In the genomic region with DNA sequence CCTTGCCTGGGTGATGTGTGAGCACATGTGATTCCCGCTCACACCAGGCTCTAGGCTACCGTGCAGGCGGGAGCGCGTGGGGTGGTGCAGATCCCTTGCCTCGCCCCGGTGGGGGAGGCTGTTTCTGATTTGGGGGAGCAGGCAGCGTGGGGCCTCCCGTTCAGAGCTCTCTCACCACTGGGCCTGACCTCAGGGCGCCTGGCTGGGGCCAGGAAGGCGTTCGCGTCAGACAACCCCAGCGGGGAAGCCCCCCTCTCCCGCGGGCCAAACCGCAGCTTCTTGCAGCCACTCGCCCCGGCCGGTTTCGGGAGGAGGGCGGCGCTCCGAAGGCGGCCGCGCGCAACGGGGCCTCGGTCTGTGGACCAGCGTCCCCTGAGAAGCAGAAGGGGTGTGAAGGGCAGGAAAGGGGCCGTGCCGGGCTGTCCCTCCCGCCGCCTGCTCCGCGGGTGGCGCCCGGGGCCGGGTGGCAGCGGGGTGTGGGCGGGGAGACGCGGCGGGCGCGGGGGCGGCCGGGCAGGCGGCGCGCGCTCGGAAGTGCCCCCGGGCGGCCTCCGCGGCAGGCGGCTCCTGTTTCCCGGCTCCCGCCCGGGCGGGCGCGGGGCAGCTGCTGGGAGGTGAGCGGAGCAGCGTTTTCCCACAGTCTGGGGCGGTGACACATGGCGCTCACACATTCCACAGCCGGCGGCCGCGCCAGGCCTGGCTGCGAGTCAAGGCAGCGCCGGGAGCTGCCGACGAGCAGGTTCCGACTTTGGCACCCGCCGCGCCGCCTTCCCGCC, we compare ENCODE assay signal across 1 cellular context.
TF ChIP-seq lines count a peak whose summit lies in the region.

No MANE protein-coding gene starts in this region.

TF ChIP-seq in HepG2, 621 proteins besides CTCF, POLR2A, EP300 and RAD21 (continued from another document and continues in another):
- peak; percentile 94 for TF ChIP-seq HMGXB3 (CRISPR knock-in tag; IDR thresholded peaks at IDR 0.05; ENCODE audit: borderline replicate concordance)
- 0 out of 2 replicates have a peak, but pooled peaks have one; percentile 24 for TF ChIP-seq ZMYM4 (CRISPR knock-in tag; IDR thresholded peaks at IDR 0.05)
- TF ChIP-seq ZNF629 (CRISPR knock-in tag; conservative IDR thresholded peaks at IDR 0.05): peak; percentile 54
- TF ChIP-seq ZC3H4 (CRISPR knock-in tag; IDR thresholded peaks at IDR 0.05; ENCODE audit: borderline replicate concordance): 0 out of 2 replicates have a peak, but pooled peaks have one; percentile 79
- peak; percentile 93 for TF ChIP-seq ERF (CRISPR knock-in tag; IDR thresholded peaks at IDR 0.05)
- peak; percentile 82; the same call in 1 of the 2 replicates for TF ChIP-seq ZNF180 (CRISPR knock-in tag; IDR thresholded peaks at IDR 0.05; ENCODE audit: borderline replicate concordance, low read depth)
- TF ChIP-seq, protein P1, sequence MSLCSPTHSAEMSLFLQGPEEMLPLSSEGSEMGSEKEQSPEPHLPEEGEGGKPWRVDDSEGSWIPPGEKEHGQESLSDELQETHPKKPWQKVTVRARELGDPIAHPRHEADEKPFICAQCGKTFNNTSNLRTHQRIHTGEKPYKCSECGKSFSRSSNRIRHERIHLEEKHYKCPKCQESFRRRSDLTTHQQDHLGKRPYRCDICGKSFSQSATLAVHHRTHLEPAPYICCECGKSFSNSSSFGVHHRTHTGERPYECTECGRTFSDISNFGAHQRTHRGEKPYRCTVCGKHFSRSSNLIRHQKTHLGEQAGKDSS (CRISPR knock-in tag; IDR thresholded peaks at IDR 0.05; ENCODE audit: borderline replicate concordance, low read depth): peak; percentile 82; the same call in 1 of the 2 replicates
- peak; percentile 99 for TF ChIP-seq NFKB2 (CRISPR knock-in tag; IDR thresholded peaks at IDR 0.05; ENCODE audit: borderline replicate concordance)
- peak; percentile 76 for TF ChIP-seq RXRB (CRISPR knock-in tag; IDR thresholded peaks at IDR 0.05; ENCODE audit: borderline replicate concordance)
- TF ChIP-seq NRL (CRISPR knock-in tag; IDR thresholded peaks at IDR 0.05; ENCODE audit: borderline replicate concordance): peak; percentile 96
- TF ChIP-seq, protein P2, sequence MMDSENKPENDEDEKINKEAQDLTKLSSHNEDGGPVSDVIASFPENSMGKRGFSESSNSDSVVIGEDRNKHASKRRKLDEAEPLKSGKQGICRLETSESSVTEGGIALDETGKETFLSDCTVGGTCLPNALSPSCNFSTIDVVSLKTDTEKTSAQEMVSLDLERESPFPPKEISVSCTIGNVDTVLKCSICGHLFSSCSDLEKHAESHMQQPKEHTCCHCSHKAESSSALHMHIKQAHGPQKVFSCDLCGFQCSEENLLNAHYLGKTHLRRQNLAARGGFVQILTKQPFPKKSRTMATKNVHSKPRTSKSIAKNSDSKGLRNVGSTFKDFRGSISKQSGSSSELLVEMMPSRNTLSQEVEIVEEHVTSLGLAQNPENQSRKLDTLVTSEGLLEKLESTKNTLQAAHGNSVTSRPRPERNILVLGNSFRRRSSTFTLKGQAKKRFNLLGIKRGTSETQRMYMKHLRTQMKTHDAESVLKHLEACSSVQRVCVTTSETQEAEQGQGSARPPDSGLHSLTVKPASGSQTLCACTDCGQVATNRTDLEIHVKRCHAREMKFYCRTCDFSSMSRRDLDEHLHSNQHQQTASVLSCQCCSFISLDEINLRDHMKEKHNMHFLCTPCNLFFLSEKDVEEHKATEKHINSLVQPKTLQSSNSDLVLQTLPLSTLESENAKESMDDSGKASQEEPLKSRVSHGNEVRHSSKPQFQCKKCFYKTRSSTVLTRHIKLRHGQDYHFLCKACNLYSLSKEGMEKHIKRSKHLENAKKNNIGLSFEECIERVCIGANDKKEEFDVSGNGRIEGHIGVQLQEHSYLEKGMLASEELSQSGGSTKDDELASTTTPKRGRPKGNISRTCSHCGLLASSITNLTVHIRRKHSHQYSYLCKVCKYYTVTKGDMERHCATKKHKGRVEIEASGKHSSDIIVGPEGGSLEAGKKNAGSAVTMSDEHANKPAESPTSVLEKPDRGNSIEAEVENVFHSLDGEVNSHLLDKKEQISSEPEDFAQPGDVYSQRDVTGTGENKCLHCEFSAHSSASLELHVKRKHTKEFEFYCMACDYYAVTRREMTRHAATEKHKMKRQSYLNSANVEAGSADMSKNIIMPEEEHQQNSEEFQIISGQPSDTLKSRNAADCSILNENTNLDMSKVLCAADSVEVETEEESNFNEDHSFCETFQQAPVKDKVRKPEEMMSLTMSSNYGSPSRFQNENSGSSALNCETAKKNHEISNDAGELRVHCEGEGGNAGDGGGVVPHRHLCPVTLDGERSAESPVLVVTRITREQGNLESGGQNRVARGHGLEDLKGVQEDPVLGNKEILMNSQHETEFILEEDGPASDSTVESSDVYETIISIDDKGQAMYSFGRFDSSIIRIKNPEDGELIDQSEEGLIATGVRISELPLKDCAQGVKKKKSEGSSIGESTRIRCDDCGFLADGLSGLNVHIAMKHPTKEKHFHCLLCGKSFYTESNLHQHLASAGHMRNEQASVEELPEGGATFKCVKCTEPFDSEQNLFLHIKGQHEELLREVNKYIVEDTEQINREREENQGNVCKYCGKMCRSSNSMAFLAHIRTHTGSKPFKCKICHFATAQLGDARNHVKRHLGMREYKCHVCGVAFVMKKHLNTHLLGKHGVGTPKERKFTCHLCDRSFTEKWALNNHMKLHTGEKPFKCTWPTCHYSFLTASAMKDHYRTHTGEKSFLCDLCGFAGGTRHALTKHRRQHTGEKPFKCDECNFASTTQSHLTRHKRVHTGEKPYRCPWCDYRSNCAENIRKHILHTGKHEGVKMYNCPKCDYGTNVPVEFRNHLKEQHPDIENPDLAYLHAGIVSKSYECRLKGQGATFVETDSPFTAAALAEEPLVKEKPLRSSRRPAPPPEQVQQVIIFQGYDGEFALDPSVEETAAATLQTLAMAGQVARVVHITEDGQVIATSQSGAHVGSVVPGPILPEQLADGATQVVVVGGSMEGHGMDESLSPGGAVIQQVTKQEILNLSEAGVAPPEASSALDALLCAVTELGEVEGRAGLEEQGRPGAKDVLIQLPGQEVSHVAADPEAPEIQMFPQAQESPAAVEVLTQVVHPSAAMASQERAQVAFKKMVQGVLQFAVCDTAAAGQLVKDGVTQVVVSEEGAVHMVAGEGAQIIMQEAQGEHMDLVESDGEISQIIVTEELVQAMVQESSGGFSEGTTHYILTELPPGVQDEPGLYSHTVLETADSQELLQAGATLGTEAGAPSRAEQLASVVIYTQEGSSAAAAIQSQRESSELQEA (CRISPR knock-in tag; IDR thresholded peaks at IDR 0.05; ENCODE audit: not compliant biosample characterization): peak; percentile 91
- peak; percentile 97 for TF ChIP-seq ZSCAN9 (CRISPR knock-in tag; IDR thresholded peaks at IDR 0.05; ENCODE audit: borderline replicate concordance)
- TF ChIP-seq KDM2A (CRISPR knock-in tag; IDR thresholded peaks at IDR 0.05; ENCODE audit: borderline replicate concordance, low read depth): peak; percentile 82; the same call in 1 of the 2 replicates
- TF ChIP-seq ZKSCAN5 (CRISPR knock-in tag; IDR thresholded peaks at IDR 0.05): 0 out of 2 replicates have a peak, but pooled peaks have one; percentile 5
- 0 out of 2 replicates have a peak, but pooled peaks have one; percentile 22 for TF ChIP-seq MIER2 (CRISPR knock-in tag; IDR thresholded peaks at IDR 0.05)
- no peak for TF ChIP-seq HNRNPLL (IDR thresholded peaks at IDR 0.05; ENCODE audit: low read depth, low read length, poor library complexity, severe bottlenecking)
- peak; percentile 94; the same call in 1 of the 2 replicates for TF ChIP-seq ZIK1 (CRISPR knock-in tag; IDR thresholded peaks at IDR 0.05; ENCODE audit: borderline replicate concordance, low read depth)
- TF ChIP-seq MXD1 (CRISPR knock-in tag; IDR thresholded peaks at IDR 0.05): peak; percentile 98
- peak; percentile 96; the same call in 1 of the 2 replicates for TF ChIP-seq ZNF354B (CRISPR knock-in tag; IDR thresholded peaks at IDR 0.05)
- peak; percentile 66 for TF ChIP-seq ELF3 (CRISPR knock-in tag; IDR thresholded peaks at IDR 0.05)
- TF ChIP-seq ZNF556 (CRISPR knock-in tag; IDR thresholded peaks at IDR 0.05; ENCODE audit: borderline replicate concordance): no peak; the same call in 1 of the 2 replicates
- no peak; the same call in 1 of the 2 replicates for TF ChIP-seq ELF4 (CRISPR knock-in tag; IDR thresholded peaks at IDR 0.05; ENCODE audit: borderline replicate concordance)
- no peak for TF ChIP-seq NONO (IDR thresholded peaks at IDR 0.05)
- TF ChIP-seq NONO (CRISPR knock-in tag; conservative IDR thresholded peaks at IDR 0.05): peak; percentile 70
- TF ChIP-seq ZNF10 (CRISPR knock-in tag; IDR thresholded peaks at IDR 0.05; ENCODE audit: borderline replicate concordance, low read depth): 0 out of 2 replicates have a peak, but pooled peaks have one; percentile 23
- TF ChIP-seq PCBP1 (IDR thresholded peaks at IDR 0.05; ENCODE audit: borderline replicate concordance, low read depth, low read length): no peak
- TF ChIP-seq, protein P3, sequence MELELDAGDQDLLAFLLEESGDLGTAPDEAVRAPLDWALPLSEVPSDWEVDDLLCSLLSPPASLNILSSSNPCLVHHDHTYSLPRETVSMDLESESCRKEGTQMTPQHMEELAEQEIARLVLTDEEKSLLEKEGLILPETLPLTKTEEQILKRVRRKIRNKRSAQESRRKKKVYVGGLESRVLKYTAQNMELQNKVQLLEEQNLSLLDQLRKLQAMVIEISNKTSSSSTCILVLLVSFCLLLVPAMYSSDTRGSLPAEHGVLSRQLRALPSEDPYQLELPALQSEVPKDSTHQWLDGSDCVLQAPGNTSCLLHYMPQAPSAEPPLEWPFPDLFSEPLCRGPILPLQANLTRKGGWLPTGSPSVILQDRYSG (CRISPR knock-in tag; IDR thresholded peaks at IDR 0.05): peak; percentile 95
- no peak for TF ChIP-seq NFYB (CRISPR knock-in tag; IDR thresholded peaks at IDR 0.05)
- peak; percentile 97 for TF ChIP-seq ZMAT3 (CRISPR knock-in tag; conservative IDR thresholded peaks at IDR 0.05)
- TF ChIP-seq, protein P4, sequence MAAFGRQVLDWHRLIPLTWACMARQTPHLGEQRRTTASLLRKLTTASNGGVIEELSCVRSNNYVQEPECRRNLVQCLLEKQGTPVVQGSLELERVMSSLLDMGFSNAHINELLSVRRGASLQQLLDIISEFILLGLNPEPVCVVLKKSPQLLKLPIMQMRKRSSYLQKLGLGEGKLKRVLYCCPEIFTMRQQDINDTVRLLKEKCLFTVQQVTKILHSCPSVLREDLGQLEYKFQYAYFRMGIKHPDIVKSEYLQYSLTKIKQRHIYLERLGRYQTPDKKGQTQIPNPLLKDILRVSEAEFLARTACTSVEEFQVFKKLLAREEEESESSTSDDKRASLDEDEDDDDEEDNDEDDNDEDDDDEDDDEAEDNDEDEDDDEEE (CRISPR knock-in tag; IDR thresholded peaks at IDR 0.05): peak; percentile 96
- 0 out of 2 replicates have a peak, but pooled peaks have one; percentile 49 for TF ChIP-seq ZNF549 (CRISPR knock-in tag; IDR thresholded peaks at IDR 0.05)
- no peak for TF ChIP-seq TCF12 (IDR thresholded peaks at IDR 0.05)
- TF ChIP-seq TCF12 (CRISPR knock-in tag; IDR thresholded peaks at IDR 0.05): no peak
- TF ChIP-seq ZNF143 (CRISPR knock-in tag; IDR thresholded peaks at IDR 0.05): peak; percentile 66
- TF ChIP-seq JARID2 (CRISPR knock-in tag; IDR thresholded peaks at IDR 0.05; ENCODE audit: insufficient replicate concordance): peak; percentile 91
- no peak for TF ChIP-seq RFX1 (IDR thresholded peaks at IDR 0.05)
- TF ChIP-seq ZNF773 (CRISPR knock-in tag; IDR thresholded peaks at IDR 0.05; ENCODE audit: borderline replicate concordance): peak; percentile 98
- TF ChIP-seq ZNF484 (CRISPR knock-in tag; IDR thresholded peaks at IDR 0.05; ENCODE audit: borderline replicate concordance, low read depth): peak; percentile 91; the same call in 1 of the 2 replicates
- peak; percentile 69 for TF ChIP-seq ZNF430 (CRISPR knock-in tag; IDR thresholded peaks at IDR 0.05)
- TF ChIP-seq, protein P5, sequence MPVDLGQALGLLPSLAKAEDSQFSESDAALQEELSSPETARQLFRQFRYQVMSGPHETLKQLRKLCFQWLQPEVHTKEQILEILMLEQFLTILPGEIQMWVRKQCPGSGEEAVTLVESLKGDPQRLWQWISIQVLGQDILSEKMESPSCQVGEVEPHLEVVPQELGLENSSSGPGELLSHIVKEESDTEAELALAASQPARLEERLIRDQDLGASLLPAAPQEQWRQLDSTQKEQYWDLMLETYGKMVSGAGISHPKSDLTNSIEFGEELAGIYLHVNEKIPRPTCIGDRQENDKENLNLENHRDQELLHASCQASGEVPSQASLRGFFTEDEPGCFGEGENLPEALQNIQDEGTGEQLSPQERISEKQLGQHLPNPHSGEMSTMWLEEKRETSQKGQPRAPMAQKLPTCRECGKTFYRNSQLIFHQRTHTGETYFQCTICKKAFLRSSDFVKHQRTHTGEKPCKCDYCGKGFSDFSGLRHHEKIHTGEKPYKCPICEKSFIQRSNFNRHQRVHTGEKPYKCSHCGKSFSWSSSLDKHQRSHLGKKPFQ (CRISPR knock-in tag; IDR thresholded peaks at IDR 0.05; ENCODE audit: insufficient replicate concordance): peak; percentile 94
- peak; percentile 87 for TF ChIP-seq GZF1 (CRISPR knock-in tag; IDR thresholded peaks at IDR 0.05)
- TF ChIP-seq REXO4 (CRISPR knock-in tag; IDR thresholded peaks at IDR 0.05; ENCODE audit: borderline replicate concordance): no peak
- TF ChIP-seq ZNF766 (CRISPR knock-in tag; IDR thresholded peaks at IDR 0.05; ENCODE audit: borderline replicate concordance): peak; percentile 97
